Comparison of ENCODE assay signal across 10 cellular contexts in the genomic region with DNA sequence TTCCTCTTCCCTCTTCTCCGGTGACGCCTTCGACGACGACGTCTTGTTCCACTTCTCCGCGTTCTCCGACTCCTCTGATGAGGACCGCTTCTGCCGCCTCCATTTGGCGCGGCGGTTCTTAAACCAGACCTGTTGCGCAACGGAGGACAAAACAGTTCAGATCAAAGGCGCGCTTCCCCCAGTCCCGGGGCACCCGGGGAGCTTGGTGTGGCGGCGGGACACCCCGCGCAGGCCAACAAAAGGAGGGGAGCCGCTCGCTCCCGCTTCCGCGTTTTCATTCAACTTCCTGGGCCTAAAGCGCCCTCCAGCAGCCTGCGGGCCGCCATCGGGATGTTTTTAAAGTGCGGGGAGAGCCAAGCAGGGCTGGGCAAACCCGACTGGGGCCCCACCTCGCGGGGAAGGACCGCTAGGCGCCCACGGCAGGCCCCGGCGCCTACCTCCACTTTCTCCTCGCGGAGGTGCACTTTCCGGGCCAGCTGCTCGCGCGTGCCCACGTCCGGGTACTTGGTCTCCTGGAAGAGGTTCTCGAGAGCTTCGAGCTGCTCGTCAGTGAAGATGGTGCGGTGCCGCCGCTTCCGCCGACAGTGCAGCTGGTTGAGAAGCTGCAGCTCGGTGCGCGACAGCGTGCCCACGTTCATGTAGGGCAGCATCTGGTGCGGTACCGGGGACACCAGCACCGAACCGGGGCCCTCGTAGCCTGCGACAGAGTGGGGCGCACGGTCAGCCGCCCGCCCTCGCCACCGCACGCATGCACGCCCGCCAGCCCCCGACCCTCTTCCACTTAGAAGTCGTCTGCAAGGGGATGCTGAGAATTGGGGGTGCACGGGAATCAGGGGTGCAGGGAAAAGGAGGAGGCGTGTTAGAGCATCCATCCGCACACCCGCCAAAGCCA. TPM values are rescaled to one million over a fixed set of nuclear protein-coding genes. Genes with fewer than 3 reads are reported as not detected.
DNase-seq lines count a peak whose midpoint lies in the region; ATAC-seq lines count a peak whose summit lies in the region.
"Had no signal": no experiment of that assay in that cellular context is flagged by ENCODE, and none has a peak within 500 bp of the region (broad histone marks: within the 10 kb centered on the region; RNA-seq: fewer than 3 reads in every experiment).

No MANE protein-coding gene starts in this region.

- H3K36me3 ChIP-seq in iPS-15b (ENCODE audit: control insufficient read depth, insufficient read depth, low read length): no peaks in the 10 kb centered on the region
- H3K36me3 ChIP-seq: right lobe of liver had no signal

- H3K9me3 Mint-ChIP-seq in activated T-helper 17 cell treated with anti-CD3 and anti-CD28 coated beads, Interleukin-2, amount 50 U/mL, for 72 hours: no peaks in the 10 kb centered on the region

- no peaks in the 10 kb centered on the region for H3K9me3 ChIP-seq in iPS-15b (ENCODE audit: control insufficient read depth, insufficient read depth, low read length)
- H3K9me3 ChIP-seq: right lobe of liver had no signal

- no peak overlapping the region for H3K9ac ChIP-seq in iPS-15b (ENCODE audit: low read depth, low read length)

- H3K4me1 Mint-ChIP-seq in activated T-helper 17 cell treated with anti-CD3 and anti-CD28 coated beads, Interleukin-2, amount 50 U/mL, for 72 hours: peaks cover 14% of the 10 kb centered on the region

- peak overlapping the region; percentile 53 for H3K4me3 ChIP-seq in iPS-15b (ENCODE audit: low read depth, low read length)

- H3K4me1 ChIP-seq in iPS-15b (ENCODE audit: control insufficient read depth, insufficient read depth, low read length): peaks cover 17% of the 10 kb centered on the region

- no peak overlapping the region for H3K27ac Mint-ChIP-seq in activated T-helper 17 cell treated with anti-CD3 and anti-CD28 coated beads, Interleukin-2, amount 50 U/mL, for 72 hours

- peaks cover 90% of the 10 kb centered on the region for H3K27me3 ChIP-seq in iPS-15b (ENCODE audit: control insufficient read depth, insufficient read depth, low read length)

- H3K36me3 Mint-ChIP-seq in activated T-helper 17 cell treated with anti-CD3 and anti-CD28 coated beads, Interleukin-2, amount 50 U/mL, for 72 hours (ENCODE audit: low read depth): peaks cover 5% of the 10 kb centered on the region

- peak; percentile 15 for DNase-seq in NCI-H1092 (lab: John Stamatoyannopoulos, UW)
- no peak for DNase-seq in NCI-H1092 treated with DMSO at 0.1 percent for 48 hours (lab: John Stamatoyannopoulos, UW)
- DNase-seq in stimulated activated CD8-positive, alpha-beta memory T cell treated with anti-CD3 and anti-CD28 coated beads, Interleukin-4, amount 100 ng/mL, for 48 hours: peak; percentile 35
- DNase-seq: right lobe of liver had no signal

- ATAC-seq in activated T-helper 17 cell treated with anti-CD3 and anti-CD28 coated beads, Interleukin-2, amount 50 U/mL, for 72 hours (replicated peaks): no peak
- no peak for ATAC-seq in HG03280 (IDR thresholded peaks at IDR 0.05; ENCODE audit: unreplicated experiment)
- no peak for ATAC-seq in HG03097 (IDR thresholded peaks at IDR 0.05; ENCODE audit: low FRiP score, unreplicated experiment)
- no peak for ATAC-seq in GM21515 (IDR thresholded peaks at IDR 0.05; ENCODE audit: unreplicated experiment)

- H3K4me3 Mint-ChIP-seq in activated T-helper 17 cell treated with anti-CD3 and anti-CD28 coated beads, Interleukin-2, amount 50 U/mL, for 72 hours: peak overlapping the region; percentile 69

- peaks cover 65% of the 10 kb centered on the region for H3K27me3 Mint-ChIP-seq in activated T-helper 17 cell treated with anti-CD3 and anti-CD28 coated beads, Interleukin-2, amount 50 U/mL, for 72 hours

RNA-seq across cellular contexts. Expression of a gene that starts 1.1 kb away (rescaled TPM):
- not detected for total RNA-seq in activated T-helper 17 cell treated with anti-CD3 and anti-CD28 coated beads, Interleukin-2, amount 50 U/mL, for 72 hours
- total RNA-seq: activated CD8-positive, alpha-beta memory T cell treated with anti-CD3 and anti-CD28 coated beads for 36 hours; right lobe of liver had no signal
